Comparison of ENCODE assay signal across 19 cellular contexts in genomic region chr3:128040041-128040440, GRCh38. TPM values are rescaled to one million over a fixed set of nuclear protein-coding genes. Genes with fewer than 3 reads are reported as not detected.
A peak's percentile ranks its signal among the peaks of the same experiment; 100 is the strongest.
DNase-seq lines count a peak whose midpoint lies in the region; ATAC-seq, FAIRE-seq and TF ChIP-seq lines count a peak whose summit lies in the region.
"Had no signal": no experiment of that assay in that cellular context is flagged by ENCODE, and none has a peak within 500 bp of the region (broad histone marks: within the 10 kb centered on the region; RNA-seq: fewer than 3 reads in every experiment).

No MANE protein-coding gene starts in this region.

- H3K27me3 Mint-ChIP-seq in stimulated activated naive CD8-positive, alpha-beta T cell treated with anti-CD3 and anti-CD28 coated beads, Interleukin-15, amount 100 ng/mL, for 72 hours = no peaks in the 10 kb centered on the region

- FAIRE-seq in GM12891 (lab: Jason Lieb, UNC) (no peak), HTR-8/SVneo (lab: Jason Lieb, UNC) (peak; percentile 54), keratinocyte (lab: Jason Lieb, UNC) (peak; percentile 53)
- FAIRE-seq: D721Med had no signal

- DNase-seq in GM12891 (ENCODE audit: insufficient read length, low spot score) (no peak), HTR-8/SVneo (ENCODE audit: insufficient read length, low spot score) (no peak), epithelial cell of esophagus (ENCODE audit: low read depth) (peak; percentile 75), keratinocyte (ENCODE audit: low read depth, low spot score) (no peak), NCI-H187 (lab: John Stamatoyannopoulos, UW) (no peak)
- DNase-seq in stimulated activated naive CD8-positive, alpha-beta T cell treated with anti-CD3 and anti-CD28 coated beads, Interleukin-15, amount 100 ng/mL, for 72 hours = no peak
- DNase-seq: CD4-positive, CD25-positive, alpha-beta regulatory T cell; CD8-positive, alpha-beta T cell; DMS 273 treated with DMSO at 0.1 percent for 48 hours; DMS79; EL; GDM1; H9 had no signal

- H3K9ac ChIP-seq in keratinocyte (ENCODE audit: control insufficient read depth, extremely low read depth, insufficient read depth, low read length) = no peak overlapping the region
- H3K9ac ChIP-seq: BLaER1 had no signal

- no peak overlapping the region for H3K4me3 Mint-ChIP-seq in stimulated activated naive CD8-positive, alpha-beta T cell treated with anti-CD3 and anti-CD28 coated beads, Interleukin-15, amount 100 ng/mL, for 72 hours
- H3K4me3 Mint-ChIP-seq: B cell; CD4-positive, CD25-positive, alpha-beta regulatory T cell; CD8-positive, alpha-beta T cell; GM23338; H9 had no signal

- no peak overlapping the region for H2AFZ ChIP-seq in keratinocyte (ENCODE audit: control insufficient read depth, low read length)
- H2AFZ ChIP-seq: GM23338 had no signal

- dilution Hi-C loops in keratinocyte (cut with MboI; ENCODE audit: extremely low pct_ligation_motif_present, low sequenced_read_pairs) = no loop called here

- no peak for ATAC-seq in stimulated activated naive CD8-positive, alpha-beta T cell treated with anti-CD3 and anti-CD28 coated beads, Interleukin-15, amount 100 ng/mL, for 72 hours
- ATAC-seq: CD8-positive, alpha-beta T cell; GM12878; GM23338 had no signal

- TF ChIP-seq POLR2A in GM12891 (IDR thresholded peaks at IDR 0.05; ENCODE audit: low read depth, low read length) = no peak

- no peaks in the 10 kb centered on the region for H3K9me3 Mint-ChIP-seq in stimulated activated naive CD8-positive, alpha-beta T cell treated with anti-CD3 and anti-CD28 coated beads, Interleukin-15, amount 100 ng/mL, for 72 hours
- H3K9me3 Mint-ChIP-seq: CD4-positive, CD25-positive, alpha-beta regulatory T cell; CD8-positive, alpha-beta T cell; GM23338; H9 had no signal

- no peaks in the 10 kb centered on the region for H3K36me3 ChIP-seq in keratinocyte (ENCODE audit: control insufficient read depth in 2 of 2, extremely low read depth in 1 of 2, insufficient read depth in 2 of 2, low read length in 2 of 2)
- H3K36me3 ChIP-seq: BLaER1 had no signal

- no peaks in the 10 kb centered on the region for H3K9me3 ChIP-seq in keratinocyte (ENCODE audit: control insufficient read depth, low read depth, low read length)
- H3K9me3 ChIP-seq: BLaER1 had no signal

- peak overlapping the region; percentile 41 for H3K4me2 ChIP-seq in keratinocyte (ENCODE audit: control insufficient read depth, extremely low read depth, insufficient read depth, low read depth, low read length)
- H3K4me2 ChIP-seq: BLaER1, GM23338 had no signal

- TF ChIP-seq CTCF in epithelial cell of esophagus (IDR thresholded peaks at IDR 0.05; ENCODE audit: insufficient read depth, low read depth, low read length, missing control alignments) (no peak), keratinocyte (optimal IDR thresholded peaks at IDR 0.05 in 1 of 3, IDR thresholded peaks at IDR 0.05 in 1 of 3, conservative IDR thresholded peaks at IDR 0.05 in 1 of 3; ENCODE audit: extremely low read depth in 1 of 3, insufficient read depth in 2 of 3, low read length in 3 of 3) (no peak)

- peaks cover 8% of the 10 kb centered on the region for H3K4me1 ChIP-seq in keratinocyte (ENCODE audit: control insufficient read depth, extremely low read depth, insufficient read depth, low read length)

- H3K9me1 ChIP-seq in keratinocyte (ENCODE audit: control insufficient read depth, extremely low read depth, insufficient read depth, low read length) = no peaks in the 10 kb centered on the region

- H3K27ac Mint-ChIP-seq in stimulated activated naive CD8-positive, alpha-beta T cell treated with anti-CD3 and anti-CD28 coated beads, Interleukin-15, amount 100 ng/mL, for 72 hours = no peak overlapping the region
- H3K27ac Mint-ChIP-seq: B cell; CD4-positive, CD25-positive, alpha-beta regulatory T cell; CD8-positive, alpha-beta T cell; GM23338; H9 had no signal

- H3K4me3 ChIP-seq in epithelial cell of esophagus (ENCODE audit: low read length) = no peak overlapping the region
- H3K4me3 ChIP-seq in keratinocyte (ENCODE audit: control insufficient read depth in 2 of 3, extremely low read depth in 1 of 3, insufficient read depth in 2 of 3, low read depth in 1 of 3, low read length in 3 of 3) = no peak overlapping the region
- H3K4me3 ChIP-seq: BLaER1, GM12878, GM23338 had no signal

- no peaks in the 10 kb centered on the region for H3K79me2 ChIP-seq in keratinocyte (ENCODE audit: control insufficient read depth, insufficient read depth, low read length)

- H3K4me1 Mint-ChIP-seq in stimulated activated naive CD8-positive, alpha-beta T cell treated with anti-CD3 and anti-CD28 coated beads, Interleukin-15, amount 100 ng/mL, for 72 hours = no peaks in the 10 kb centered on the region
- H3K4me1 Mint-ChIP-seq: B cell; CD4-positive, CD25-positive, alpha-beta regulatory T cell; GM23338; H9 had no signal

- no peaks in the 10 kb centered on the region for H4K20me1 ChIP-seq in keratinocyte (ENCODE audit: control insufficient read depth, extremely low read depth, insufficient read depth, low read length)
- H4K20me1 ChIP-seq: BLaER1 had no signal

- no peaks in the 10 kb centered on the region for H3K27me3 ChIP-seq in keratinocyte (ENCODE audit: control insufficient read depth, extremely low read depth, insufficient read depth, low read length)
- H3K27me3 ChIP-seq: BLaER1 had no signal

- no peak overlapping the region for H3K27ac ChIP-seq in keratinocyte (ENCODE audit: control insufficient read depth, insufficient read depth, low read length)
- H3K27ac ChIP-seq: BLaER1, C4-2B had no signal

TF ChIP-seq in GM12891, 5 proteins besides CTCF, POLR2A, EP300 and RAD21:
- TF ChIP-seq PAX5 (IDR thresholded peaks at IDR 0.05; ENCODE audit: insufficient read depth, low read length, severe bottlenecking) (no peak), SPI1 (IDR thresholded peaks at IDR 0.05; ENCODE audit: low read depth, low read length) (peak; percentile 33; the same call in 1 of the 2 replicates)
TF ChIP-seq in GM12891: peak in this region for 1.

RNA-seq across cellular contexts. Expression of gene SEC61A1, which starts 12.2 kb away (rescaled TPM):
- polyA plus RNA-seq in GM12891 (2012; ENCODE audit: low read depth, missing spikeins) = 78.0 TPM
- 247 to 306 TPM (median 290 TPM) in 3 replicates for polyA plus RNA-seq in keratinocyte
- polyA plus RNA-seq in keratinocyte (2011; ENCODE audit: low read depth) = 31.5 TPM
- 91.5 and 132 TPM in 2 replicates for polyA plus RNA-seq in keratinocyte (2011; cell fraction: cytosol; rRNA removed)
- polyA plus RNA-seq in keratinocyte (2011; cell fraction: nucleus; rRNA removed) = 310 and 327 TPM in 2 replicates
- polyA plus RNA-seq in keratinocyte (2012; ENCODE audit: low replicate concordance) = 94.0 and 216 TPM in 2 replicates
- polyA minus RNA-seq in keratinocyte = 406 to 512 TPM (median 474 TPM) in 3 replicates
- polyA minus RNA-seq in keratinocyte (2011; cell fraction: cytosol; rRNA and poly(A)+ RNA removed) = 191 TPM
- polyA minus RNA-seq in keratinocyte (2011; cell fraction: nucleus; rRNA and poly(A)+ RNA removed) = 403 and 499 TPM in 2 replicates
